ENCODE assay signal across 20 cellular contexts in the genomic region with DNA sequence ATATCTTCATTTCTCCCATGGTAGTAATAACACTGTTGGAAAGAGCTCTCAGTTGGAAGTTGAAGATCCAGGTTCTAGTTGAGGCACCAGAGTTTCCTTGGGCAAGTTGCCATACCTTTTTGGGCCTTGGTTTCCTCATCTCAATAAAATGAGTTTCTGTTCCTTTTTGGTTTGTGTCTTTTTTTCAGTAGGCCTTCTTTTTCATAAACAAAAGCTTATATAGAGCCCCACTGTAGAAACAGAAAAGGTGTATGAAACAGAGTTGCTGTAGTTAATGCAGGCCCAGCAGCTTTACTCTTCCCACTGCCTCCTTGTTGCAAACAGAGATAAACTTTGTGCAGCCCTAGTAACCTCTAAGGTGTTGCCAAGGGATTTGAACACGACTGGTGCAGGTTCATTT. TPM values are rescaled to one million over a fixed set of nuclear protein-coding genes. Genes with fewer than 3 reads are reported as not detected.
DNase-seq lines count a peak whose midpoint lies in the region; ATAC-seq and TF ChIP-seq lines count a peak whose summit lies in the region.
"Had no signal": no experiment of that assay in that cellular context is flagged by ENCODE, and none has a peak within 500 bp of the region (broad histone marks: within the 10 kb centered on the region; RNA-seq: fewer than 3 reads in every experiment).

No MANE protein-coding gene starts in this region.

- no peaks in the 10 kb centered on the region for H3K9me2 ChIP-seq in MM.1S (replicated peaks; ENCODE audit: insufficient read depth, low read length)

- H3K9me3 ChIP-seq in MM.1S (replicated peaks; ENCODE audit: insufficient read depth, low read length) (no peaks in the 10 kb centered on the region), mucosa of descending colon (no peaks in the 10 kb centered on the region)
- H3K9me3 ChIP-seq: adrenal gland, colonic mucosa, thyroid gland had no signal

- H3K4me3 ChIP-seq in MM.1S (ENCODE audit: low read length) (no peak overlapping the region), mucosa of descending colon (no peak overlapping the region)
- H3K4me3 ChIP-seq: adrenal gland, colonic mucosa, thyroid gland had no signal

- DNase-seq in activated naive CD4-positive, alpha-beta T cell treated with anti-CD3 and anti-CD28 coated beads, Interleukin-2, amount 50 U/mL, for 72 hours (ENCODE audit: low spot score in 2 of 2): no peak
- DNase-seq in MM.1S: no peak
- no peak for DNase-seq in activated T-helper 1 cell treated with anti-CD3 and anti-CD28 coated beads, Interleukin-12 subunit alpha, Interleukin-12 subunit beta, Interleukin-2, Interleukin-4 antibody, amounts not matched to agents 30 ng/mL and 10 ng/mL and 1 ng/mL, durations not matched to agents 14 hours and 24 hours and 36 hours (ENCODE audit: low spot score)
- DNase-seq in stimulated activated naive B cell treated with anti-CD40 and anti-IgM and Interleukin-4, amounts not matched to agents 10 μg/mL and 1 μg/mL and 100 μg/mL, for 72 hours: no peak
- no peak for DNase-seq in inferior parietal cortex (ENCODE audit: extremely low spot score)
- DNase-seq in midbrain (lab: John Stamatoyannopoulos, UW): no peak
- DNase-seq in mucosa of descending colon: no peak
- DNase-seq: activated CD4-positive, alpha-beta T cell treated with anti-CD3 and anti-CD28 coated beads, Interleukin-2, amount 50 U/mL, for 1 hour; adrenal gland; colonic mucosa; glutamatergic neuron; Kasumi-1; left cardiac atrium; mesendoderm; NCI-H1417; NCI-H510A treated with DMSO at 0.1 percent for 48 hours; SHP77; stimulated activated naive CD4-positive, alpha-beta T cell; thyroid gland had no signal

- H3K27ac Mint-ChIP-seq in activated naive CD4-positive, alpha-beta T cell treated with anti-CD3 and anti-CD28 coated beads, Interleukin-2, amount 50 U/mL, for 24 hours: peak overlapping the region; percentile 66
- peak overlapping the region in 1 of 2 donors; percentile 69 for H3K27ac Mint-ChIP-seq in activated naive CD4-positive, alpha-beta T cell treated with anti-CD3 and anti-CD28 coated beads, Interleukin-2, amount 50 U/mL, for 72 hours
- peak overlapping the region; percentile 46 for H3K27ac Mint-ChIP-seq in activated T-helper 1 cell treated with anti-CD3 and anti-CD28 coated beads, Interleukin-12 subunit alpha, Interleukin-12 subunit beta, Interleukin-2, Interleukin-4 antibody, amounts not matched to agents 30 ng/mL and 10 ng/mL and 1 ng/mL, durations not matched to agents 14 hours and 24 hours and 36 hours
- peak overlapping the region; percentile 21 for H3K27ac Mint-ChIP-seq in stimulated activated naive B cell treated with anti-CD40 and anti-IgM and Interleukin-4, amounts not matched to agents 10 μg/mL and 1 μg/mL and 100 μg/mL, for 72 hours

- peaks cover 14% of the 10 kb centered on the region for H3F3A ChIP-seq in MM.1S (ENCODE audit: insufficient read depth, low read length)

- H3K27me3 ChIP-seq in MM.1S (replicated peaks; ENCODE audit: insufficient read depth, low read length): no peaks in the 10 kb centered on the region
- H3K27me3 ChIP-seq: adrenal gland, colonic mucosa, thyroid gland had no signal

- H3K4me3 Mint-ChIP-seq in activated naive CD4-positive, alpha-beta T cell treated with anti-CD3 and anti-CD28 coated beads, Interleukin-2, amount 50 U/mL, for 24 hours: no peak overlapping the region
- H3K4me3 Mint-ChIP-seq in activated T-helper 1 cell treated with anti-CD3 and anti-CD28 coated beads, Interleukin-12 subunit alpha, Interleukin-12 subunit beta, Interleukin-2, Interleukin-4 antibody, amounts not matched to agents 30 ng/mL and 10 ng/mL and 1 ng/mL, durations not matched to agents 14 hours and 24 hours and 36 hours: no peak overlapping the region
- H3K4me3 Mint-ChIP-seq in stimulated activated naive B cell treated with anti-CD40 and anti-IgM and Interleukin-4, amounts not matched to agents 10 μg/mL and 1 μg/mL and 100 μg/mL, for 72 hours: no peak overlapping the region

- H3K4me1 Mint-ChIP-seq in activated naive CD4-positive, alpha-beta T cell treated with anti-CD3 and anti-CD28 coated beads, Interleukin-2, amount 50 U/mL, for 24 hours: peaks cover 76% of the 10 kb centered on the region
- peaks cover 60% of the 10 kb centered on the region for H3K4me1 Mint-ChIP-seq in activated T-helper 1 cell treated with anti-CD3 and anti-CD28 coated beads, Interleukin-12 subunit alpha, Interleukin-12 subunit beta, Interleukin-2, Interleukin-4 antibody, amounts not matched to agents 30 ng/mL and 10 ng/mL and 1 ng/mL, durations not matched to agents 14 hours and 24 hours and 36 hours (ENCODE audit: low read depth)
- peaks cover 39 to 63% of the 10 kb centered on the region in 2 donors for H3K4me1 Mint-ChIP-seq in stimulated activated naive B cell treated with anti-CD40 and anti-IgM and Interleukin-4, amounts not matched to agents 10 μg/mL and 1 μg/mL and 100 μg/mL, for 72 hours

- no peak overlapping the region for H2AFZ ChIP-seq in MM.1S (ENCODE audit: low read length)

- no peak overlapping the region for H3K4me2 ChIP-seq in MM.1S (ENCODE audit: low read depth, low read length)

- H3K79me2 ChIP-seq in MM.1S (ENCODE audit: low read length): peaks cover 5% of the 10 kb centered on the region; the same call in 1 of the 2 replicates

- H4K20me1 ChIP-seq in MM.1S (ENCODE audit: insufficient read depth, low read length): peaks cover 16% of the 10 kb centered on the region; the same call in 1 of the 2 replicates

- no peaks in the 10 kb centered on the region for H3K27me3 Mint-ChIP-seq in activated naive CD4-positive, alpha-beta T cell treated with anti-CD3 and anti-CD28 coated beads, Interleukin-2, amount 50 U/mL, for 24 hours
- no peaks in the 10 kb centered on the region for H3K27me3 Mint-ChIP-seq in activated T-helper 1 cell treated with anti-CD3 and anti-CD28 coated beads, Interleukin-12 subunit alpha, Interleukin-12 subunit beta, Interleukin-2, Interleukin-4 antibody, amounts not matched to agents 30 ng/mL and 10 ng/mL and 1 ng/mL, durations not matched to agents 14 hours and 24 hours and 36 hours (ENCODE audit: insufficient read depth)
- H3K27me3 Mint-ChIP-seq in stimulated activated naive B cell treated with anti-CD40 and anti-IgM and Interleukin-4, amounts not matched to agents 10 μg/mL and 1 μg/mL and 100 μg/mL, for 72 hours: no peaks in the 10 kb centered on the region

- H3K9me3 Mint-ChIP-seq in activated naive CD4-positive, alpha-beta T cell treated with anti-CD3 and anti-CD28 coated beads, Interleukin-2, amount 50 U/mL, for 24 hours: no peaks in the 10 kb centered on the region
- peaks cover 0 to 5% of the 10 kb centered on the region in 2 donors for H3K9me3 Mint-ChIP-seq in activated naive CD4-positive, alpha-beta T cell treated with anti-CD3 and anti-CD28 coated beads, Interleukin-2, amount 50 U/mL, for 72 hours
- no peaks in the 10 kb centered on the region for H3K9me3 Mint-ChIP-seq in activated T-helper 1 cell treated with anti-CD3 and anti-CD28 coated beads, Interleukin-12 subunit alpha, Interleukin-12 subunit beta, Interleukin-2, Interleukin-4 antibody, amounts not matched to agents 30 ng/mL and 10 ng/mL and 1 ng/mL, durations not matched to agents 14 hours and 24 hours and 36 hours
- H3K9me3 Mint-ChIP-seq in stimulated activated naive B cell treated with anti-CD40 and anti-IgM and Interleukin-4, amounts not matched to agents 10 μg/mL and 1 μg/mL and 100 μg/mL, for 72 hours: peaks cover 0 to 3% of the 10 kb centered on the region in 2 donors

- H3K36me3 Mint-ChIP-seq in activated naive CD4-positive, alpha-beta T cell treated with anti-CD3 and anti-CD28 coated beads, Interleukin-2, amount 50 U/mL, for 24 hours: peaks cover 21% of the 10 kb centered on the region
- peaks cover 0 to 58% of the 10 kb centered on the region in 2 donors for H3K36me3 Mint-ChIP-seq in activated naive CD4-positive, alpha-beta T cell treated with anti-CD3 and anti-CD28 coated beads, Interleukin-2, amount 50 U/mL, for 72 hours
- H3K36me3 Mint-ChIP-seq in activated T-helper 1 cell treated with anti-CD3 and anti-CD28 coated beads, Interleukin-12 subunit alpha, Interleukin-12 subunit beta, Interleukin-2, Interleukin-4 antibody, amounts not matched to agents 30 ng/mL and 10 ng/mL and 1 ng/mL, durations not matched to agents 14 hours and 24 hours and 36 hours (ENCODE audit: low read depth): peaks cover 47% of the 10 kb centered on the region
- peaks cover 42 to 63% of the 10 kb centered on the region in 2 donors for H3K36me3 Mint-ChIP-seq in stimulated activated naive B cell treated with anti-CD40 and anti-IgM and Interleukin-4, amounts not matched to agents 10 μg/mL and 1 μg/mL and 100 μg/mL, for 72 hours

- no peaks in the 10 kb centered on the region for H3K36me3 ChIP-seq in MM.1S (replicated peaks; ENCODE audit: insufficient read depth, low read length)
- no peaks in the 10 kb centered on the region for H3K36me3 ChIP-seq in mucosa of descending colon (ENCODE audit: low read depth)
- H3K36me3 ChIP-seq: colonic mucosa had no signal

- intact Hi-C loops in activated T-helper 1 cell treated with anti-CD3 and anti-CD28 coated beads, Interleukin-12 subunit alpha, Interleukin-12 subunit beta, Interleukin-2, Interleukin-4 antibody, amounts not matched to agents 30 ng/mL and 10 ng/mL and 1 ng/mL, durations not matched to agents 14 hours and 24 hours and 36 hours (cut with micrococcal nuclease): no loop called here
- intact Hi-C loops in mucosa of descending colon (cut with DNase I, micrococcal nuclease): no loop called here

- peaks cover 26% of the 10 kb centered on the region for H3K4me1 ChIP-seq in MM.1S (ENCODE audit: low read length)
- peaks cover 3% of the 10 kb centered on the region for H3K4me1 ChIP-seq in mucosa of descending colon (ENCODE audit: low read depth)
- H3K4me1 ChIP-seq: colonic mucosa had no signal

- TF ChIP-seq CTCF in MM.1S (IDR thresholded peaks at IDR 0.05; ENCODE audit: low read length) (no peak), mucosa of descending colon (IDR thresholded peaks at IDR 0.05) (no peak)

- peak overlapping the region; percentile 17; the same call in 1 of the 2 replicates for H3K27ac ChIP-seq in MM.1S (ENCODE audit: low read length)
- H3K27ac ChIP-seq: adrenal gland, colonic mucosa, thyroid gland had no signal

- H3K9ac ChIP-seq in MM.1S (ENCODE audit: low read length): no peak overlapping the region

- ATAC-seq in activated naive CD4-positive, alpha-beta T cell treated with anti-CD3 and anti-CD28 coated beads, Interleukin-2, amount 50 U/mL, for 72 hours: no peak
- ATAC-seq in stimulated activated naive B cell treated with anti-CD40 and anti-IgM and Interleukin-4, amounts not matched to agents 10 μg/mL and 1 μg/mL and 100 μg/mL, for 72 hours (replicated peaks): no peak
- no peak for ATAC-seq in mucosa of descending colon
- ATAC-seq: left cardiac atrium had no signal

RNA-seq across cellular contexts. Expression of gene WNT4, which starts 41.7 kb away (rescaled TPM):
- total RNA-seq in activated naive CD4-positive, alpha-beta T cell treated with anti-CD3 and anti-CD28 coated beads, Interleukin-2, amount 50 U/mL, for 72 hours: not detected
- not detected in 2 replicates for total RNA-seq in activated T-helper 1 cell treated with anti-CD3 and anti-CD28 coated beads, Interleukin-12 subunit alpha, Interleukin-12 subunit beta, Interleukin-2, Interleukin-4 antibody, amounts not matched to agents 30 ng/mL and 10 ng/mL and 1 ng/mL, durations not matched to agents 14 hours and 24 hours and 36 hours
- 1 to 10 TPM; 1.2 to 4.5 (median 2.5) TPM for total RNA-seq in mucosa of descending colon

RNA-seq across cellular contexts. Expression of gene CDC42, which starts 48.7 kb away (rescaled TPM):
- total RNA-seq in activated naive CD4-positive, alpha-beta T cell treated with anti-CD3 and anti-CD28 coated beads, Interleukin-2, amount 50 U/mL, for 72 hours: 100 to 1,000 TPM; 266 to 331 TPM
- 293 and 318 TPM in 2 replicates for total RNA-seq in activated T-helper 1 cell treated with anti-CD3 and anti-CD28 coated beads, Interleukin-12 subunit alpha, Interleukin-12 subunit beta, Interleukin-2, Interleukin-4 antibody, amounts not matched to agents 30 ng/mL and 10 ng/mL and 1 ng/mL, durations not matched to agents 14 hours and 24 hours and 36 hours
- 100 to 1,000 TPM; 231 to 292 (median 282) TPM for total RNA-seq in mucosa of descending colon
